ENCODE assay signal across 18 cellular contexts in genomic region chr10:66252986-66253385, GRCh38.
DNase-seq lines count a peak whose midpoint lies in the region; ATAC-seq and TF ChIP-seq lines count a peak whose summit lies in the region.
"Had no signal": no experiment of that assay in that cellular context is flagged by ENCODE, and none has a peak within 500 bp of the region (broad histone marks: within the 10 kb centered on the region; RNA-seq: fewer than 3 reads in every experiment).

No MANE protein-coding gene starts in this region.

- no peaks in the 10 kb centered on the region for H3K4me1 Mint-ChIP-seq in activated CD4-positive, alpha-beta memory T cell treated with anti-CD3 and anti-CD28 coated beads for 36 hours (ENCODE audit: low read depth)
- H3K4me1 Mint-ChIP-seq in osteocyte (ENCODE audit: unreplicated experiment), result no peaks in the 10 kb centered on the region
- H3K4me1 Mint-ChIP-seq: CD14-positive monocyte; CD4-positive, alpha-beta memory T cell had no signal

- ATAC-seq in HG02885 (IDR thresholded peaks at IDR 0.05; ENCODE audit: poor library complexity, unreplicated experiment) (no peak), HG03135 (IDR thresholded peaks at IDR 0.05; ENCODE audit: unreplicated experiment) (no peak)
- ATAC-seq: GM12878 had no signal

- no peaks in the 10 kb centered on the region for H3K27me3 Mint-ChIP-seq in activated CD4-positive, alpha-beta memory T cell treated with anti-CD3 and anti-CD28 coated beads for 36 hours
- H3K27me3 Mint-ChIP-seq in osteocyte (ENCODE audit: unreplicated experiment), result no peaks in the 10 kb centered on the region
- H3K27me3 Mint-ChIP-seq: CD4-positive, alpha-beta memory T cell had no signal

- DNase-seq in NCI-H1417 (lab: John Stamatoyannopoulos, UW), result peak in 2 of 3 experiments; percentile 49 to 89
- no peak for DNase-seq in caudate nucleus (lab: John Stamatoyannopoulos, UW)
- peak; percentile 15 for DNase-seq in inferior parietal cortex (ENCODE audit: extremely low spot score)
- no peak for DNase-seq in substantia nigra (lab: John Stamatoyannopoulos, UW)
- DNase-seq in activated CD4-positive, alpha-beta memory T cell treated with anti-CD3 and anti-CD28 coated beads for 36 hours, result no peak
- DNase-seq in osteocyte (ENCODE audit: extremely low spot score, unreplicated experiment), result no peak
- DNase-seq: 8988T; CD4-positive, alpha-beta memory T cell; DMS 273 treated with DMSO at 0.1 percent for 48 hours; DMS53; DND-41; EL; IMR-90 had no signal

- intact Hi-C loops in activated CD4-positive, alpha-beta memory T cell treated with anti-CD3 and anti-CD28 coated beads for 36 hours (cut with micrococcal nuclease), result no loop called here

- H3K9me3 Mint-ChIP-seq in activated CD4-positive, alpha-beta memory T cell treated with anti-CD3 and anti-CD28 coated beads for 36 hours, result peaks cover 11% of the 10 kb centered on the region
- H3K9me3 Mint-ChIP-seq in osteocyte (ENCODE audit: unreplicated experiment), result peaks cover 21% of the 10 kb centered on the region

- H3K27ac ChIP-seq in caudate nucleus (ENCODE audit: low read depth, low read length) (peak overlapping the region; percentile 24), substantia nigra (ENCODE audit: low read depth, low read length, poor library complexity, severe bottlenecking) (peak overlapping the region; percentile 1)
- H3K27ac ChIP-seq: BLaER1 had no signal

- H3K36me3 Mint-ChIP-seq in activated CD4-positive, alpha-beta memory T cell treated with anti-CD3 and anti-CD28 coated beads for 36 hours, result no peaks in the 10 kb centered on the region
- no peaks in the 10 kb centered on the region for H3K36me3 Mint-ChIP-seq in osteocyte (ENCODE audit: unreplicated experiment)
- H3K36me3 Mint-ChIP-seq: CD14-positive monocyte; CD4-positive, alpha-beta memory T cell had no signal

- H3K27ac Mint-ChIP-seq in activated CD4-positive, alpha-beta memory T cell treated with anti-CD3 and anti-CD28 coated beads for 36 hours, result no peak overlapping the region
- no peak overlapping the region for H3K27ac Mint-ChIP-seq in osteocyte (ENCODE audit: unreplicated experiment)
- H3K27ac Mint-ChIP-seq: CD14-positive monocyte; CD4-positive, alpha-beta memory T cell had no signal

- TF ChIP-seq CTCF in osteocyte (IDR thresholded peaks at IDR 0.05), result no peak

- POLR2A ChIA-PET in activated CD4-positive, alpha-beta memory T cell treated with anti-CD3 and anti-CD28 coated beads for 36 hours (lab: Charles Lee), result no interaction called here

- H3K4me3 Mint-ChIP-seq in activated CD4-positive, alpha-beta memory T cell treated with anti-CD3 and anti-CD28 coated beads for 36 hours, result no peak overlapping the region
- H3K4me3 Mint-ChIP-seq in osteocyte (ENCODE audit: unreplicated experiment), result no peak overlapping the region
- H3K4me3 Mint-ChIP-seq: CD14-positive monocyte; CD4-positive, alpha-beta memory T cell had no signal

- CTCF ChIA-PET in activated CD4-positive, alpha-beta memory T cell treated with anti-CD3 and anti-CD28 coated beads for 36 hours (lab: Charles Lee), result no interaction called here

Comparison
In these comparisons a context has a peak if more than half of its experiments do, and no peak if none do; other contexts are left out.
1. DNase-seq: peak in NCI-H1417 (2 of 3) and inferior parietal cortex (single experiment); none in caudate nucleus (0 of 61), substantia nigra (0 of 49), activated CD4-positive, alpha-beta memory T cell treated with anti-CD3 and anti-CD28 coated beads for 36 hours (single experiment) and osteocyte (single experiment).